23 cellular contexts compared by ENCODE assay signal in the genomic region with DNA sequence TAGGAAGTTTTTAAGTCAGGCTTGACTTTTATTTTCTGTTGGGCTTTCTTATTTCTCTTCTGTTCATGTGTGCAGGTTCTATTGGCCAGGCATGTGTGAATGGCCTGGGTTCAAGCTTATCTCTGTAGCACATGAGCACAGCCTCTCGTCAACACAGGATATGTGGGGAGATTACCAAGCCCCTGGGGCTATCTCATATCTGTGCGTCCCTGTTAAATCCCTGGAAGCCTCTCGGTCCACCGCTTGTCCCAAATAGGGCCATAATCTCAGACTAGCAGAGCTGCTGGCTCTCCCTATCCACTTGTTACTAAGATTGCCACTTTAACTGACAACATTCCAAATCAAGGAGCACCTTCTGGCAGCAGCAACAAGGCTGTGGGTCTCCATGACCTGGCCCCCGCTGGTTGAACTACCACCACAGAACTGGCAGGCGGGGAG.
"Had no signal": no experiment of that assay in that cellular context is flagged by ENCODE, and none has a peak within 500 bp of the region (broad histone marks: within the 10 kb centered on the region; RNA-seq: fewer than 3 reads in every experiment).

No MANE protein-coding gene starts in this region.

- DNase-seq: activated CD4-positive, alpha-beta T cell treated with anti-CD3 and anti-CD28 coated beads for 4 hours; activated CD4-positive, alpha-beta T cell treated with anti-CD3 and anti-CD28 coated beads, Interleukin-2, amount 50 U/mL, for 4 hours; activated CD8-positive, alpha-beta memory T cell treated with anti-CD3 and anti-CD28 coated beads, Interleukin-2, amount 50 U/mL, for 48 hours; activated CD8-positive, alpha-beta T cell treated with anti-CD3 and anti-CD28 coated beads, Interleukin-2, amount 10 ng/mL, durations not matched to agents 7 days and 5 days; activated naive CD4-positive, alpha-beta T cell treated with anti-CD3 and anti-CD28 coated beads, Interleukin-2, amount 50 U/mL, for 16 hours; activated naive CD8-positive, alpha-beta T cell treated with anti-CD3 and anti-CD28 coated beads, Interleukin-2, amount 10 ng/mL, durations not matched to agents 7 days and 5 days; activated T-cell treated with anti-CD3 and anti-CD28 coated beads, Interleukin-2, amount 50 U/mL, for 1 hour; aorta; body of pancreas; Karpas-422; MM.1S; NCI-H1105 treated with DMSO at 0.1 percent for 48 hours; NCI-H1436 treated with DMSO at 0.1 percent for 48 hours; NCI-H187; NCI-H2081 treated with DMSO at 0.1 percent for 48 hours; NCI-H446; NCI-H524; PC-3; SHP77; T-helper 17 cell; T-helper 9 cell had no signal

- H3K4me1 ChIP-seq: body of pancreas had no signal

- H3K9me3 ChIP-seq: body of pancreas, SJSA1 had no signal

- H3K27ac ChIP-seq: body of pancreas, SJSA1, VCaP had no signal

- H3K27me3 ChIP-seq: body of pancreas, SJSA1 had no signal

- H3K36me3 ChIP-seq: SJSA1 had no signal

- H3K4me3 ChIP-seq: body of pancreas, SJSA1 had no signal

- ATAC-seq: activated CD8-positive, alpha-beta T cell treated with anti-CD3 and anti-CD28 coated beads, Interleukin-2, amount 10 ng/mL, durations not matched to agents 7 days and 5 days; body of pancreas; PC-3; T-helper 17 cell had no signal
